In genomic region chr12:25194211-25194610, GRCh38 we compare ENCODE assay signal across 1 cellular context.
TF ChIP-seq lines count a peak whose summit lies in the region.

No MANE protein-coding gene starts in this region.

TF ChIP-seq in HepG2, 621 proteins besides CTCF, POLR2A, EP300 and RAD21:
- TF ChIP-seq TCF7L2 (IDR thresholded peaks at IDR 0.05; ENCODE audit: low read depth, low read length) (no peak), KLF12 (CRISPR knock-in tag; IDR thresholded peaks at IDR 0.05; ENCODE audit: borderline replicate concordance) (no peak), HES4 (CRISPR knock-in tag; IDR thresholded peaks at IDR 0.05; ENCODE audit: borderline replicate concordance) (no peak), FOXP1 (IDR thresholded peaks at IDR 0.05) (no peak), FOXP1 (CRISPR knock-in tag; IDR thresholded peaks at IDR 0.05) (no peak), RNF2 (conservative IDR thresholded peaks at IDR 0.05; ENCODE audit: low read depth) (no peak)
- TF ChIP-seq, protein P1, sequence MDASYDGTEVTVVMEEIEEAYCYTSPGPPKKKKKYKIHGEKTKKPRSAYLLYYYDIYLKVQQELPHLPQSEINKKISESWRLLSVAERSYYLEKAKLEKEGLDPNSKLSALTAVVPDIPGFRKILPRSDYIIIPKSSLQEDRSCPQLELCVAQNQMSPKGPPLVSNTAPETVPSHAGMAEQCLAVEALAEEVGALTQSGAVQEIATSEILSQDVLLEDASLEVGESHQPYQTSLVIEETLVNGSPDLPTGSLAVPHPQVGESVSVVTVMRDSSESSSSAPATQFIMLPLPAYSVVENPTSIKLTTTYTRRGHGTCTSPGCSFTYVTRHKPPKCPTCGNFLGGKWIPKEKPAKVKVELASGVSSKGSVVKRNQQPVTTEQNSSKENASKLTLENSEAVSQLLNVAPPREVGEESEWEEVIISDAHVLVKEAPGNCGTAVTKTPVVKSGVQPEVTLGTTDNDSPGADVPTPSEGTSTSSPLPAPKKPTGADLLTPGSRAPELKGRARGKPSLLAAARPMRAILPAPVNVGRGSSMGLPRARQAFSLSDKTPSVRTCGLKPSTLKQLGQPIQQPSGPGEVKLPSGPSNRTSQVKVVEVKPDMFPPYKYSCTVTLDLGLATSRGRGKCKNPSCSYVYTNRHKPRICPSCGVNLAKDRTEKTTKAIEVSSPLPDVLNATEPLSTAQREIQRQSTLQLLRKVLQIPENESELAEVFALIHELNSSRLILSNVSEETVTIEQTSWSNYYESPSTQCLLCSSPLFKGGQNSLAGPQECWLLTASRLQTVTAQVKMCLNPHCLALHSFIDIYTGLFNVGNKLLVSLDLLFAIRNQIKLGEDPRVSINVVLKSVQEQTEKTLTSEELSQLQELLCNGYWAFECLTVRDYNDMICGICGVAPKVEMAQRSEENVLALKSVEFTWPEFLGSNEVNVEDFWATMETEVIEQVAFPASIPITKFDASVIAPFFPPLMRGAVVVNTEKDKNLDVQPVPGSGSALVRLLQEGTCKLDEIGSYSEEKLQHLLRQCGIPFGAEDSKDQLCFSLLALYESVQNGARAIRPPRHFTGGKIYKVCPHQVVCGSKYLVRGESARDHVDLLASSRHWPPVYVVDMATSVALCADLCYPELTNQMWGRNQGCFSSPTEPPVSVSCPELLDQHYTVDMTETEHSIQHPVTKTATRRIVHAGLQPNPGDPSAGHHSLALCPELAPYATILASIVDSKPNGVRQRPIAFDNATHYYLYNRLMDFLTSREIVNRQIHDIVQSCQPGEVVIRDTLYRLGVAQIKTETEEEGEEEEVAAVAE (CRISPR knock-in tag; IDR thresholded peaks at IDR 0.05; ENCODE audit: borderline replicate concordance): no peak
TF ChIP-seq in HepG2: peak in this region for 0.
